In the genomic region with DNA sequence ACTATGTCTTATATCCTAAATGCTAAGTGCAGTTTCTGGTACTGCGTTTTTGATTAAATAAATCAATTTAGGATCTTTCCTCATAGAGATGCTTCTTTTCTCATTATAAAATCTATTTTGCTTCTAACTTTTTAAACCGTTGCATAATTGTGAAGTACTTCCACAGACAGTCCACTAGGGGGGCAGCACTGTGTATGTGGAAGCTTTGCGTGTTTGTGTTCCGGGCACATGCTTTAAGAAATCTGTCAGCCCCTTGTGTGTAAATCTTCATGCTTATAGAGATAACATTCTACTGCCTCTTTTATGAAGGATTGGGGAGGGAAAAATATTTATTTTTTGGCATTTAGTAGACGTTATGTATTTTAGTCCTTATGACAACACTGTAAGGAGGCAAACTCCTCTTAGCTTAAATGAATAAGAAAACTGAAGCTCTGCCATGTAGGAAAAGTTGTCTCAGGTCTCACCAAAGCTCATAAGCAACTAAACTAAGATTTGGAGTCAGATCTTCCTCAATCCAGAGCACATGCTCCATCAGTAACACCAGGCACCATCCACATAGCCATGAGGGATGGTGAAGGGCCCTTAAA, we compare ENCODE assay signal across 8 cellular contexts.
DNase-seq lines count a peak whose midpoint lies in the region; ATAC-seq and TF ChIP-seq lines count a peak whose summit lies in the region.

No MANE protein-coding gene starts in this region.

- no peaks in the 10 kb centered on the region for H3K79me2 ChIP-seq in mammary epithelial cell (ENCODE audit: insufficient read depth, low read length)

- no TSS peak for BruUV-seq in mammary epithelial cell (replicated peaks; lab: Mats Ljungman, UMichigan)

- no peak overlapping the region for H3K4me2 ChIP-seq in mammary epithelial cell (ENCODE audit: insufficient read depth, low read depth, low read length)

- peak; percentile 84 for ATAC-seq in GM21576 (IDR thresholded peaks at IDR 0.05; ENCODE audit: unreplicated experiment)

- no peak overlapping the region for H3K9ac ChIP-seq in mammary epithelial cell (ENCODE audit: insufficient read depth, low read length)

- peaks cover 10% of the 10 kb centered on the region for H3K27me3 Mint-ChIP-seq in nephron (ENCODE audit: low read depth)

- H3K4me1 Mint-ChIP-seq in nephron = peaks cover 9% of the 10 kb centered on the region

- H3K4me1 ChIP-seq in mammary epithelial cell (ENCODE audit: insufficient read depth, low read length) = peaks cover 3% of the 10 kb centered on the region

- no peak overlapping the region for H3K27ac ChIP-seq in mammary epithelial cell (ENCODE audit: insufficient read depth, low read depth, low read length)

- dilution Hi-C loops in mammary epithelial cell (cut with HindIII; ENCODE audit: low sequenced_read_pairs) = no loop called here

- CTCF ChIA-PET in GM10248 (lab: Yijun Ruan, JAX) (interaction anchor here (1.1 to 3.7 kb wide), 7 partner anchors 8 to 34 kb away, joined by 4 to 25 read pairs (median 8); no protein-coding TSS in a partner anchor), mammary epithelial cell (lab: Charles Lee; ENCODE audit: low non-redundant PET) (interaction anchor here (0.6 kb wide), 1 partner anchor 1261 kb away, joined by 3 read pairs; no protein-coding TSS in a partner anchor)

- TF ChIP-seq CTCF in GM10248 (IDR thresholded peaks at IDR 0.05; ENCODE audit: control extremely low read depth, extremely low read depth, low read depth, missing control alignments) = peak; percentile 62
- TF ChIP-seq CTCF in mammary epithelial cell (conservative IDR thresholded peaks at IDR 0.05 in 1 of 2, IDR thresholded peaks at IDR 0.05 in 1 of 2; ENCODE audit: extremely low read depth in 1 of 2, insufficient read depth in 1 of 2, low read depth in 1 of 2, low read length in 2 of 2) = peak; percentile 76 to 91
- TF ChIP-seq CTCF in nephron (IDR thresholded peaks at IDR 0.05; ENCODE audit: unreplicated experiment in 3 of 3) = peak; percentile 61 to 74 (median 72)

- no peaks in the 10 kb centered on the region for H4K20me1 ChIP-seq in mammary epithelial cell (ENCODE audit: insufficient read depth, low read length)

- DNase-seq in GM10248 (ENCODE audit: extremely low spot score) = no peak
- DNase-seq in KBM-7 = peak; percentile 28
- peak; percentile 11 for DNase-seq in mammary epithelial cell
- DNase-seq in middle frontal gyrus (ENCODE audit: extremely low spot score, low spot score) = no peak
- DNase-seq in NCI-H128 (lab: John Stamatoyannopoulos, UW; ENCODE audit: unreplicated experiment) = no peak
- DNase-seq in NCI-H524 treated with DMSO at 0.1 percent for 48 hours (lab: John Stamatoyannopoulos, UW) = no peak

- in situ Hi-C loops in KBM-7 (cut with MboI; ENCODE audit: low pct_unique_long_range_greater_than_20kb, low sequenced_read_pairs) = no loop called here
- in situ Hi-C loops in mammary epithelial cell (cut with MboI; ENCODE audit: low sequenced_read_pairs in 2 of 2) = no loop called here

- intact Hi-C loops in mammary epithelial cell (cut with micrococcal nuclease) = loop anchor here (5.0 kb wide), 2 partner anchors 186 to 274 kb away; no protein-coding TSS in a partner anchor

- no peaks in the 10 kb centered on the region for H3K36me3 ChIP-seq in mammary epithelial cell (ENCODE audit: insufficient read depth, low read length)

- WGBS in mammary epithelial cell (ENCODE audit: low coverage, missing lambda C conversion rate) = 19% methylated on average over 5 of the region's 5 CpGs

- no peak overlapping the region for H3K4me3 Mint-ChIP-seq in nephron

- H3K27me3 ChIP-seq in mammary epithelial cell (ENCODE audit: insufficient read depth, low read length) = no peaks in the 10 kb centered on the region

- POLR2A ChIA-PET in GM10248 (lab: Yijun Ruan, JAX) = no interaction called here

- no peaks in the 10 kb centered on the region for H3K9me3 ChIP-seq in mammary epithelial cell (replicated peaks; ENCODE audit: insufficient read depth, low read length)

- H2AFZ ChIP-seq in mammary epithelial cell (ENCODE audit: low read depth, low read length) = peak overlapping the region; percentile 41

- H3K27ac Mint-ChIP-seq in nephron = peak overlapping the region in 1 of 3 experiments; percentile 42

- no peaks in the 10 kb centered on the region for H3K9me3 Mint-ChIP-seq in nephron

- no peak overlapping the region for H3K4me3 ChIP-seq in mammary epithelial cell (replicated peaks in 1 of 3; ENCODE audit: insufficient read depth in 1 of 3, low read depth in 2 of 3, low read length in 3 of 3)

- no peaks in the 10 kb centered on the region for H3K36me3 Mint-ChIP-seq in nephron (ENCODE audit: low read depth)

Comparison
In these comparisons a context has a peak if more than half of its experiments do, and no peak if none do; other contexts are left out.
1. DNase-seq: peak in KBM-7 (single experiment) and mammary epithelial cell (single experiment); none in GM10248 (single experiment), middle frontal gyrus (single experiment), NCI-H128 (single experiment) and NCI-H524 treated with DMSO at 0.1 percent for 48 hours (single experiment).
2. Peak in every context shown above with its lines, with median percentiles within 50 percentile points of each other: CTCF ChIP-seq.